In the genomic region with DNA sequence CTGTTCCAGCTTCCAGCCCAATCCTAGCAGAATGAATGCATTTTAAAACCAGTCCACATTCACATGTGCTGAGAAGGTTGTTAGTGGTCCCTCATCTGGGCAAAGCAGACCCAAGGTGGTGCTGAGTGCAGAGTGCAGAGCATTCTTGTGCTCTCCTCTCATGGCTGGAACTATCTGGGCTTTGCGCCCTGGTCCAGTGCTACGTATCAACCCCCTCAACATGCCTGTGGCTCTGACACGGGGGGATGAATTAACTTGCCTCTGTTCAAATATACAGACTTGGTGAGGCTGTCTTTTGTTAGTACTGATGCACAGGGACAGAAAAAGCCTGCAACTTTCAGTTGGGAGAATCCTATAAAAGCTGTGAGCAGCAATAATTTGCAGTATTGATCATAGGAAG, we compare ENCODE assay signal across 18 cellular contexts. TPM values are rescaled to one million over a fixed set of nuclear protein-coding genes. Genes with fewer than 3 reads are reported as not detected.
DNase-seq lines count a peak whose midpoint lies in the region; ATAC-seq, FAIRE-seq and TF ChIP-seq lines count a peak whose summit lies in the region.
"Had no signal": no experiment of that assay in that cellular context is flagged by ENCODE, and none has a peak within 500 bp of the region (broad histone marks: within the 10 kb centered on the region; RNA-seq: fewer than 3 reads in every experiment).

No MANE protein-coding gene starts in this region.

- H3K9ac ChIP-seq in HepG2 (ENCODE audit: insufficient read depth, low read depth, low read length), result no peak overlapping the region

- H3K36me3 ChIP-seq in HepG2 (replicated peaks in 1 of 2; ENCODE audit: control insufficient read depth in 1 of 2, insufficient read depth in 2 of 2, low read length in 2 of 2) (no peaks in the 10 kb centered on the region; a peak in 2 of 5 replicates), right lobe of liver (no peaks in the 10 kb centered on the region), neutrophil (peaks cover 100% of the 10 kb centered on the region)
- H3K36me3 ChIP-seq: ovary, Peyer's patch had no signal

- no peaks in the 10 kb centered on the region for H3K27me3 Mint-ChIP-seq in type B pancreatic cell

- H3K4me3 ChIP-seq in HepG2 (replicated peaks in 1 of 3; ENCODE audit: insufficient read depth in 1 of 3, low read depth in 2 of 3, low read length in 3 of 3), result no peak overlapping the region
- no peak overlapping the region for H3K4me3 ChIP-seq in right lobe of liver
- no peak overlapping the region for H3K4me3 ChIP-seq in neutrophil (ENCODE audit: low read depth in 1 of 2, low read length in 1 of 2)

- TF ChIP-seq POLR2A in HepG2 (IDR thresholded peaks at IDR 0.05; ENCODE audit: insufficient read depth in 1 of 2, low read depth in 2 of 2, low read length in 2 of 2) (no peak; a peak in 1 of 4 replicates), right lobe of liver (IDR thresholded peaks at IDR 0.05) (no peak)

- no peak overlapping the region for H2AFZ ChIP-seq in HepG2 (ENCODE audit: low read length)

- no TSS peak for BruUV-seq in HepG2 (replicated peaks; lab: Mats Ljungman, UMichigan)

- no peaks in the 10 kb centered on the region for H3K79me2 ChIP-seq in HepG2 (ENCODE audit: insufficient read depth, low read length)

- TF ChIP-seq EP300 in HepG2 (IDR thresholded peaks at IDR 0.05; ENCODE audit: low read depth in 2 of 2, low read length in 2 of 2) (no peak), HepG2 (CRISPR knock-in tag; IDR thresholded peaks at IDR 0.05; ENCODE audit: borderline replicate concordance) (no peak)

- H3K4me1 ChIP-seq in HepG2 (ENCODE audit: insufficient read depth, low read length) (peaks cover 25% of the 10 kb centered on the region), right lobe of liver (peaks cover 0 to 10% (median 4%) of the 10 kb centered on the region in 4 donors), neutrophil (ENCODE audit: control insufficient read depth in 1 of 2, insufficient read depth in 1 of 2, low read depth in 1 of 2, low read length in 1 of 2) (peaks cover 55 to 66% of the 10 kb centered on the region in 2 experiments)

- H3K4me3 Mint-ChIP-seq in type B pancreatic cell, result no peak overlapping the region

- H3K9me3 ChIP-seq in HepG2 (ENCODE audit: low read length) (no peaks in the 10 kb centered on the region), right lobe of liver (no peaks in the 10 kb centered on the region), neutrophil (no peaks in the 10 kb centered on the region)
- H3K9me3 ChIP-seq: ovary, Peyer's patch had no signal

- TF ChIP-seq CTCF in HepG2 (CRISPR knock-in tag; IDR thresholded peaks at IDR 0.05), result no peak
- no peak for TF ChIP-seq CTCF in right lobe of liver (IDR thresholded peaks at IDR 0.05)
- no peak for TF ChIP-seq CTCF in neutrophil (IDR thresholded peaks at IDR 0.05)
- no peak for TF ChIP-seq CTCF in type B pancreatic cell (conservative IDR thresholded peaks at IDR 0.05)

- peaks cover 13% of the 10 kb centered on the region for H3K36me3 Mint-ChIP-seq in type B pancreatic cell

- H3K27ac ChIP-seq in HepG2 (ENCODE audit: extremely low read length, insufficient read depth, low read length) (no peak overlapping the region), right lobe of liver (no peak overlapping the region), cingulate gyrus (ENCODE audit: low read depth, low read length) (peak overlapping the region; percentile 12), neutrophil (peak overlapping the region; percentile 79)

- 95% methylated on average over 3 of the region's 3 CpGs for WGBS in HepG2 (ENCODE audit: low lambda C conversion rate)
- WGBS in right lobe of liver (ENCODE audit: insufficient coverage, low coverage, low lambda C conversion rate, missing lambda C conversion rate), result 100% methylated on average over 1 of the region's 3 CpGs

- no peak overlapping the region for H3K27ac Mint-ChIP-seq in type B pancreatic cell

- ATAC-seq in HepG2, result peak; percentile 5
- no peak for ATAC-seq in right lobe of liver
- no peak for ATAC-seq in HG02938 (IDR thresholded peaks at IDR 0.05; ENCODE audit: unreplicated experiment)

- CTCF ChIA-PET in HepG2 (lab: Yijun Ruan, JAX; ENCODE audit: low intra/inter-chr PET ratio, low total read pairs), result no interaction called here

- no peak for FAIRE-seq in HepG2 (lab: Jason Lieb, UNC)
- FAIRE-seq: bronchial epithelial cell, D721Med, HTR-8/SVneo had no signal

- TF ChIP-seq RAD21 in HepG2 (CRISPR knock-in tag; IDR thresholded peaks at IDR 0.05), result no peak

- no peak overlapping the region for H3K4me2 ChIP-seq in HepG2 (ENCODE audit: low read depth, low read length)

- POLR2A ChIA-PET in HepG2 (lab: Yijun Ruan, JAX), result no interaction called here

- DNase-seq in HepG2 (ENCODE audit: low spot score), result no peak
- DNase-seq in right lobe of liver, result no peak
- no peak for DNase-seq in cortex of kidney (lab: John Stamatoyannopoulos, UW)
- DNase-seq in A172 (ENCODE audit: low spot score), result no peak
- DNase-seq in type B pancreatic cell (ENCODE audit: extremely low spot score, unreplicated experiment), result no peak
- DNase-seq: activated naive CD4-positive, alpha-beta T cell; islet precursor cell; midbrain; NCI-H2029; NCI-H69; ovary; Peyer's patch had no signal

- no peaks in the 10 kb centered on the region for H3K27me3 ChIP-seq in HepG2 (ENCODE audit: control insufficient read depth in 1 of 2, insufficient read depth in 2 of 2, low read length in 2 of 2)
- no peaks in the 10 kb centered on the region for H3K27me3 ChIP-seq in right lobe of liver
- no peaks in the 10 kb centered on the region for H3K27me3 ChIP-seq in neutrophil
- H3K27me3 ChIP-seq: ovary, Peyer's patch had no signal

- intact Hi-C loops in HepG2 (cut with micrococcal nuclease; ENCODE audit: unreplicated experiment) (no loop called here), right lobe of liver (cut with DNase I) (no loop called here)

- in situ Hi-C loops in HepG2 (cut with HindIII; ENCODE audit: extremely low pct_ligation_motif_present, low pct_unique_long_range_greater_than_20kb), result no loop called here

- H3K4me1 Mint-ChIP-seq in type B pancreatic cell (ENCODE audit: unreplicated experiment), result peaks cover 26% of the 10 kb centered on the region

- H3K9me3 Mint-ChIP-seq in type B pancreatic cell, result no peaks in the 10 kb centered on the region

- H4K20me1 ChIP-seq in HepG2 (ENCODE audit: insufficient read depth, low read length), result peaks cover 9% of the 10 kb centered on the region; the same call in 1 of the 2 replicates

TF ChIP-seq in HepG2, 621 proteins besides CTCF, POLR2A, EP300 and RAD21:
- TF ChIP-seq RXRA (CRISPR knock-in tag; IDR thresholded peaks at IDR 0.05) (no peak), ZNF562 (CRISPR knock-in tag; IDR thresholded peaks at IDR 0.05; ENCODE audit: borderline replicate concordance) (0 out of 2 replicates have a peak, but pooled peaks have one; percentile 13), ISL2 (CRISPR knock-in tag; IDR thresholded peaks at IDR 0.05) (no peak), ATAD3A (CRISPR knock-in tag; IDR thresholded peaks at IDR 0.05) (0 out of 2 replicates have a peak, but pooled peaks have one; percentile 42)

RNA-seq across cellular contexts. Expression of a gene that starts 42.5 kb away (rescaled TPM):
- total RNA-seq in HepG2 (2016; rRNA removed; fragmentation: Illumina TruSeq; extraction: Trizol) (123 and 127 TPM in 2 replicates), right lobe of liver (10 to 100 TPM; 13.0 to 17.8 (median 13.8) TPM), type B pancreatic cell (ENCODE audit: low replicate concordance) (38.9 and 55.3 TPM in 2 replicates)
- total RNA-seq in HepG2 (2016; cell fraction: cytosol; rRNA removed; fragmentation: Illumina TruSeq; extraction: Trizol; ENCODE audit: low read depth), result 91.5 and 107 TPM in 2 replicates
- total RNA-seq in HepG2 (2016; cell fraction: insoluble cytoplasmic fraction; rRNA removed; fragmentation: Illumina TruSeq; extraction: Trizol), result 126 TPM in 2 replicates
- total RNA-seq in HepG2 (2016; cell fraction: membrane; rRNA removed; fragmentation: Illumina TruSeq; extraction: Trizol), result 107 and 121 TPM in 2 replicates
- 89.8 and 90.2 TPM in 2 replicates for total RNA-seq in HepG2 (2016; cell fraction: nucleus; rRNA removed; fragmentation: Illumina TruSeq; extraction: Trizol)
- polyA plus RNA-seq in HepG2 (2011; rRNA removed), result 31.2 and 39.2 TPM in 2 replicates
- 23.0 and 31.7 TPM in 2 replicates for polyA plus RNA-seq in HepG2 (2011; cell fraction: cytosol; rRNA removed)
- polyA plus RNA-seq in HepG2 (2011; cell fraction: nucleus; rRNA removed), result 41.6 and 42.6 TPM in 2 replicates
- polyA plus RNA-seq in HepG2 (2012), result 57.3 and 61.8 TPM in 2 replicates
- polyA plus RNA-seq in HepG2 (2016; cell fraction: cytosol; fragmentation: Illumina TruSeq; extraction: Trizol; ENCODE audit: low read depth), result 37.8 and 43.1 TPM in 2 replicates
- 105 and 120 TPM in 2 replicates for polyA plus RNA-seq in HepG2 (2016; cell fraction: insoluble cytoplasmic fraction; fragmentation: Illumina TruSeq; extraction: Trizol; ENCODE audit: low read depth)
- polyA plus RNA-seq in HepG2 (2016; cell fraction: membrane; fragmentation: Illumina TruSeq; extraction: Trizol; ENCODE audit: low read depth), result 70.7 and 71.1 TPM in 2 replicates
- 77.9 and 84.3 TPM in 2 replicates for polyA plus RNA-seq in HepG2 (2016; cell fraction: nucleus; fragmentation: Illumina TruSeq; extraction: Trizol; ENCODE audit: insufficient read depth, low read depth)
- polyA minus RNA-seq in HepG2 (2011; rRNA and poly(A)+ RNA removed; ENCODE audit: low replicate concordance), result 24.2 and 40.6 TPM in 2 replicates
- polyA minus RNA-seq in HepG2 (2011; cell fraction: cytosol; rRNA and poly(A)+ RNA removed), result 23.3 and 28.9 TPM in 2 replicates
- 83.4 and 101 TPM in 2 replicates for polyA minus RNA-seq in HepG2 (2011; cell fraction: nucleus; rRNA and poly(A)+ RNA removed)
- 62.1 and 97.0 TPM in 2 replicates for total RNA-seq in A172 (2014; rRNA removed; shearing (Covaris generic))

Comparison
In these comparisons a context has a peak if more than half of its experiments do, and no peak if none do; other contexts are left out.
1. H3K27ac ChIP-seq: peak in cingulate gyrus (single experiment) and neutrophil (single experiment); none in HepG2 (single experiment) and right lobe of liver (0 of 3).